Comparison of ENCODE assay signal across 8 cellular contexts in the genomic region with DNA sequence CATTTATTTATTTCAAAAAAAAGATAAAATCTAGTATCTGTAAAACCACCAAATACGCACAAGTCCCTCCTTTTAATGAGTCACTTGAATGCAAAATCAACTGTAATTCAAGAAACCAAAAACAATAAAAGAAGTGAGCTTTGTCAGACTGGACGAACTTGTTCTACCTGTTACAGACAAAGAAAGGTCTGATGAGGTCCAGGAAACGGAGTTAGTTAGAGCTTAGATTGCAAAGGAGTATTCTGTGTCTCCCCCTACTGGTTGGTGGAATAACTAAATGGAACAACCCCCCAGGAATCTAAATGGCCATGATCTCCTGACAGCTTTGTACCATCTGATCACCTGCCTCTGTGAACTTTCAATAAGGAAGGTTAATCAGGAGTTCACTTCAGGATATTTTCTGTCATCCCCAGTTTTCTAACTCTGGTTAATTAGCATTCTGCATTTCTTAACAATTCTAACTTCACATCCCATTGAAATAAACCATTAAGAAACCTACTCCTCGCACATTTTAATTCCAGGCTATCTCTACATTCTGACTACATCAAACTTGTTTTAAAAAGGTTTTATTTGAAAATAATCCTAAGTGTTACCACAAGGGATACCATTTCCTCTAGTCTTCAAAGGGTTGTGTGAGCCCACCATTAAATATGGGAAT.
A peak's percentile ranks its signal among the peaks of the same experiment; 100 is the strongest.
DNase-seq lines count a peak whose midpoint lies in the region; ATAC-seq, FAIRE-seq and TF ChIP-seq lines count a peak whose summit lies in the region.

No MANE protein-coding gene starts in this region.

- ATAC-seq in HG03460 (IDR thresholded peaks at IDR 0.05; ENCODE audit: unreplicated experiment) (peak; percentile 90), left colon (peak; percentile 97)

- no peak overlapping the region for H3K4me3 ChIP-seq in adrenal gland

- FAIRE-seq in urothelium cell line (lab: Jason Lieb, UNC), result no peak

- 46 to 56% (median 48%) methylated on average over 4 of the region's 4 CpGs for WGBS in adrenal gland, 4 donors

- no peaks in the 10 kb centered on the region for H3K4me1 ChIP-seq in adrenal gland (replicated peaks in 1 of 2)

- no peaks in the 10 kb centered on the region for H3K36me3 ChIP-seq in adrenal gland (replicated peaks in 1 of 2)

- TF ChIP-seq CTCF in GM20000 (IDR thresholded peaks at IDR 0.05; ENCODE audit: extremely low read depth, missing control alignments) (peak; percentile 51), adrenal gland (IDR thresholded peaks at IDR 0.05) (peak; percentile 10 to 51 (median 46))

- H3K27me3 ChIP-seq in adrenal gland, result no peaks in the 10 kb centered on the region

- no peaks in the 10 kb centered on the region for H3K9me3 ChIP-seq in adrenal gland (replicated peaks in 1 of 3)

- H3K27ac ChIP-seq in adrenal gland, result no peak overlapping the region

- intact Hi-C loops in adrenal gland (cut with DNase I), result no loop called here
- intact Hi-C loops in left colon (cut with DNase I, micrococcal nuclease), result no loop called here

- DNase-seq in NCI-H2171 treated with DMSO at 0.1 percent for 48 hours (lab: John Stamatoyannopoulos, UW) (peak; percentile 34), NCI-H2171 (lab: John Stamatoyannopoulos, UW) (no peak), GM20000 (ENCODE audit: low spot score) (peak; percentile 36), NOMO-1 (lab: John Stamatoyannopoulos, UW; ENCODE audit: unreplicated experiment in 2 of 2) (peak; percentile 53 to 73), adrenal gland (no peak), left colon (no peak), urothelium cell line (ENCODE audit: low spot score) (peak; percentile 31)

- no peak for TF ChIP-seq POLR2A in adrenal gland (IDR thresholded peaks at IDR 0.05)

Comparison
In these comparisons a context has a peak if more than half of its experiments do, and no peak if none do; other contexts are left out.
1. DNase-seq: peak in NCI-H2171 treated with DMSO at 0.1 percent for 48 hours (single experiment), GM20000 (single experiment), NOMO-1 (2 of 2) and urothelium cell line (single experiment); none in NCI-H2171 (single experiment), adrenal gland (0 of 7) and left colon (0 of 2).